ENCODE assay signal across 1 cellular context in the genomic region with DNA sequence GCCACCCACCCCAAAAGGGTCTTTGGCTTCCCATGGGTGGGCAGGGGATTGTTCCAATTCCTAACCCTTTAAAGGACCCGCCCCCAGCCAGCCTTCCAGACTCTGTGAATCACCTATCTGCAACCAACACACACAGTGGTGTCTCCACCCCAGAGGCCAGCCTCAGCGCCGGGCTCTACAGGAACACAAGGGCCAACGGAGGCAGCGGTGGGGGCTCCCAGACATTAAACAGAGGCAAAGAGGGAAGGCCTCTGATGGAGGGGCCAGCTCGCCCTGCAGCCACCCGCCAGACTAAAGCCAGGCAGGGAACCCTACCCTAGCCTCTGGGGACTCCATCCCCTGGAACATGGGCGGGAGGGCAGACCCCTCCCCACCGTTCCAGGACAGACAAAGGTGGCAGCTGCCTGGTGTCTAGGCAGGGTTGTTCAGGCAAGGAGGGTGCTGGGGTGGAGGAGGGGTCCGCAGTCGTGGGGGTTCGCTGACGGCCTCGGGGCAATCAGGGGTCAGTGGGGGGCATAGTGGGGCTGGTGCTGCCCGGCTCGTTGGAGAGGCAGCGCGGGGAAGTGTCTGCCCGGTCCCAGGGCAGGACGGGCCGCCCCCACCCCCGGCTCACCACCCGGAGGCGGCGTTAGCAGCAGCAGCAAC.
TF ChIP-seq lines count a peak whose summit lies in the region.

No MANE protein-coding gene starts in this region.

TF ChIP-seq in IMR-90, 13 proteins besides CTCF, POLR2A, EP300 and RAD21:
- TF ChIP-seq CHD1 (IDR thresholded peaks at IDR 0.05; ENCODE audit: low read depth, low read length) (no peak), RCOR1 (IDR thresholded peaks at IDR 0.05; ENCODE audit: insufficient replicate concordance, low read length) (no peak), MAFK (IDR thresholded peaks at IDR 0.05; ENCODE audit: low read depth, low read length) (no peak)
